In the genomic region with DNA sequence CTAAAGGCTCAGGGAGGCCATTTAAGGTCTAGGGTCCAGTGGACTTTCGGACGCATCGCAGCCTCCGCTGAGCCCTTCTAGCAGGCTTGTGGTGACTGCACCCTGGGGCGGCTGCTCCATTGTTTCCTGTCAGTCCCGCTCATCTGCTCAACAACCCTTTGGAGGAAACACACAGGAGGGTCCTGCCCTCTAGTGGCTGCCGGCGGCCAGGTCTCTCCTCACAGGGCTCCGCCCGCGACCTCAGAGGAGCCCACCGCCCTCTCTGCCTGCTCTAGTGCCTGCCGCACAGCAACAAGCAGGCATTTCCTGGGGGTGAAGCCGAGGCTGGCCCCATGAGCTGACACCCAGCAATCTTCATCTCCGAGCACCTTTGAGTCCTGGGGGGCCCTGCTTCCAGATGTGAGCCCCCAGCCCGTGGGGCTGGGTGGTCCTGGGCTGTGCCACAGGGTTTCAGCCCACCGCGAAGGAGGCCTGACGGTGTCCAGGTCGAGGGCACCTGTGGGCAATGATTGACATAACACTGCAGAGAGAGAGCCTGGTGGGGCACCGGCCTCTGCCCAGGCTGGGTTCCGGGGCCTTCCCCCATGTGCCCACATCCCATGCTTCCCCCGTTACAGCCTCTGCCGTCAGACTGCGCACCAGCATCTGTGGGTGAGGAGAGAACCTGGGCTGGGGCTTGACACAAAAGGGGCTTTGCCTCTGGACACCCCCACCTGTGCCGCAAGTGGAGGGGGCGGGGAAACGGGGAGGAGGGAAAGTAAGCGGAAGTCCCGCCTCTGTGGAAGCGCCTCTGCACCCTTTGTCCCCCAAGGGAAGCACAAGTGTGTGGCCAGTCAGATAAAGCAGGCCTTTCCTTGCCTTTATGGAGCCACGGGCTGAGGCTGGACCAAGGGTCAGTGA, we compare ENCODE assay signal across 8 cellular contexts. TPM values are rescaled to one million over a fixed set of nuclear protein-coding genes. Genes with fewer than 3 reads are reported as not detected.
DNase-seq lines count a peak whose midpoint lies in the region; ATAC-seq, FAIRE-seq and TF ChIP-seq lines count a peak whose summit lies in the region.

No MANE protein-coding gene starts in this region.

- H3K4me3 ChIP-seq in iPS DF 6.9 (ENCODE audit: low read length), result peak overlapping the region; percentile 35; the same call in 1 of the 2 replicates
- peak overlapping the region; percentile 40 for H3K4me3 ChIP-seq in skeletal muscle cell (ENCODE audit: low read depth, low read length)

- H3K9me3 ChIP-seq in iPS DF 6.9 (ENCODE audit: control insufficient read depth, insufficient read depth, low read length), result no peaks in the 10 kb centered on the region

- WGBS in iPS DF 6.9 (ENCODE audit: insufficient coverage, insufficient read length), result no CpG with 5 or more reads among the region's 32 CpGs

- no peaks in the 10 kb centered on the region for H3K36me3 ChIP-seq in iPS DF 6.9 (ENCODE audit: control insufficient read depth, insufficient read depth, low read length)

- peaks cover 9% of the 10 kb centered on the region; the same call in 1 of the 2 replicates for H3K4me1 ChIP-seq in iPS DF 6.9 (ENCODE audit: control insufficient read depth, insufficient read depth, low read length)

- peak; percentile 32; the same call in 1 of the 2 replicates for TF ChIP-seq POLR2A in GM12891 (IDR thresholded peaks at IDR 0.05; ENCODE audit: low read depth, low read length)

- H3K27ac ChIP-seq in iPS DF 6.9 (ENCODE audit: low read length), result no peak overlapping the region

- H3K27me3 ChIP-seq in iPS DF 6.9 (ENCODE audit: control insufficient read depth, insufficient read depth, low read length), result no peaks in the 10 kb centered on the region

- peak; percentile 98 for FAIRE-seq in GM12891 (lab: Jason Lieb, UNC)

- peak; percentile 88 for ATAC-seq in HG02759 (IDR thresholded peaks at IDR 0.05; ENCODE audit: unreplicated experiment)

- DNase-seq in GM12891 (ENCODE audit: insufficient read length, low spot score), result peak; percentile 81
- peak; percentile 28 for DNase-seq in NCI-H128 (lab: John Stamatoyannopoulos, UW; ENCODE audit: unreplicated experiment)
- DNase-seq in T-helper 9 cell, result peak; percentile 82
- DNase-seq in astrocyte of the hippocampus (ENCODE audit: low read depth, low spot score), result peak; percentile 85
- DNase-seq in iPS DF 6.9 (ENCODE audit: low read depth, low spot score), result peak; percentile 72
- peak; percentile 26 for DNase-seq in skeletal muscle cell (ENCODE audit: low read depth)
- DNase-seq in cortex of kidney (lab: John Stamatoyannopoulos, UW), result no peak

TF ChIP-seq in GM12891, 5 proteins besides CTCF, POLR2A, EP300 and RAD21:
- TF ChIP-seq PAX5 (IDR thresholded peaks at IDR 0.05; ENCODE audit: insufficient read depth, low read length, severe bottlenecking) (no peak), SPI1 (IDR thresholded peaks at IDR 0.05; ENCODE audit: low read depth, low read length) (peak; percentile 56), TAF1 (IDR thresholded peaks at IDR 0.05; ENCODE audit: low read depth, low read length) (no peak), POLR2AphosphoS5 (IDR thresholded peaks at IDR 0.05; ENCODE audit: low read depth, low read length) (no peak), POU2F2 (IDR thresholded peaks at IDR 0.05; ENCODE audit: low read depth, low read length) (no peak)

RNA-seq across cellular contexts. Expression of a gene that starts 27.0 kb away (rescaled TPM):
- polyA plus RNA-seq in GM12891 (2012; ENCODE audit: low read depth, missing spikeins), result 3.5 TPM

RNA-seq across cellular contexts. Expression of a gene that starts 57.3 kb away (rescaled TPM):
- 20.5 TPM for polyA plus RNA-seq in GM12891 (2012; ENCODE audit: low read depth, missing spikeins)
